ENCODE assay signal across 1 cellular context in genomic region chr15:31216210-31216911, GRCh38.
A peak's percentile ranks its signal among the peaks of the same experiment; 100 is the strongest.
TF ChIP-seq lines count a peak whose summit lies in the region.

No MANE protein-coding gene starts in this region.

TF ChIP-seq in GM12878, 131 proteins besides CTCF, POLR2A, EP300 and RAD21 (continued from another document):
- peak; percentile 43; the same call in 1 of the 2 replicates for TF ChIP-seq MTA2 (IDR thresholded peaks at IDR 0.05; ENCODE audit: low read depth)
- TF ChIP-seq NKRF (conservative IDR thresholded peaks at IDR 0.05): no peak
- TF ChIP-seq E2F4 (IDR thresholded peaks at IDR 0.05; ENCODE audit: low read depth, low read length): no peak
- no peak for TF ChIP-seq NRF1 (conservative IDR thresholded peaks at IDR 0.05; ENCODE audit: low read depth, low read length)
- TF ChIP-seq BCLAF1 (IDR thresholded peaks at IDR 0.05): no peak
- no peak for TF ChIP-seq CEBPB (IDR thresholded peaks at IDR 0.05; ENCODE audit: borderline replicate concordance in 1 of 2, low read depth in 2 of 2, low read length in 2 of 2)
- TF ChIP-seq YY1 (IDR thresholded peaks at IDR 0.05; ENCODE audit: low read depth, low read length): peak; percentile 50; the same call in 1 of the 2 replicates
- peak; percentile 27; the same call in 1 of the 2 replicates for TF ChIP-seq IKZF1 (conservative IDR thresholded peaks at IDR 0.05)
- no peak for TF ChIP-seq ZZZ3 (IDR thresholded peaks at IDR 0.05; ENCODE audit: control insufficient read depth, insufficient read length, low read depth)
- TF ChIP-seq LARP7 (IDR thresholded peaks at IDR 0.05): 0 out of 2 replicates have a peak, but pooled peaks have one; percentile 11
- peak; percentile 54; the same call in 1 of the 2 replicates for TF ChIP-seq EED (IDR thresholded peaks at IDR 0.05; ENCODE audit: low read depth)
- TF ChIP-seq PML (IDR thresholded peaks at IDR 0.05; ENCODE audit: low read length): peak; percentile 39; the same call in 1 of the 2 replicates
- peak; percentile 84 for TF ChIP-seq NR2F1 (conservative IDR thresholded peaks at IDR 0.05)
- no peak for TF ChIP-seq TBL1XR1 (IDR thresholded peaks at IDR 0.05; ENCODE audit: low read depth, low read length)
- peak; percentile 77 for TF ChIP-seq RUNX3 (IDR thresholded peaks at IDR 0.05; ENCODE audit: low read length)
- no peak for TF ChIP-seq ATF3 (IDR thresholded peaks at IDR 0.05; ENCODE audit: borderline replicate concordance, extremely low read depth, low read depth, low read length)
- no peak for TF ChIP-seq ZBTB40 (IDR thresholded peaks at IDR 0.05; ENCODE audit: borderline replicate concordance)
- peak; percentile 17; the same call in 1 of the 2 replicates for TF ChIP-seq DPF2 (IDR thresholded peaks at IDR 0.05)
- TF ChIP-seq IKZF2 (IDR thresholded peaks at IDR 0.05): peak; percentile 31 to 66; a peak in 3 of 4 replicates
- TF ChIP-seq CBFB (IDR thresholded peaks at IDR 0.05; ENCODE audit: low read depth): no peak
- peak; percentile 10; the same call in 1 of the 2 replicates for TF ChIP-seq TCF12 (IDR thresholded peaks at IDR 0.05; ENCODE audit: low read depth, low read length)
- TF ChIP-seq BHLHE40 (IDR thresholded peaks at IDR 0.05; ENCODE audit: borderline replicate concordance in 1 of 2, low read depth in 2 of 2, low read length in 1 of 2): peak in 1 of 2 experiments; percentile 2; a peak in 1 of 4 replicates
- TF ChIP-seq GATAD2B (conservative IDR thresholded peaks at IDR 0.05; ENCODE audit: low read depth): peak; percentile 48; the same call in 1 of the 2 replicates
- peak; percentile 78 for TF ChIP-seq MLLT1 (IDR thresholded peaks at IDR 0.05)
